ENCODE assay signal across 19 cellular contexts in genomic region chr4:112889199-112889598, GRCh38.
DNase-seq lines count a peak whose midpoint lies in the region; ATAC-seq and TF ChIP-seq lines count a peak whose summit lies in the region.
"Had no signal": no experiment of that assay in that cellular context is flagged by ENCODE, and none has a peak within 500 bp of the region (broad histone marks: within the 10 kb centered on the region; RNA-seq: fewer than 3 reads in every experiment).

No MANE protein-coding gene starts in this region.

- H3K36me3 ChIP-seq in BE2C (no peaks in the 10 kb centered on the region), esophagus muscularis mucosa (no peaks in the 10 kb centered on the region), psoas muscle (ENCODE audit: insufficient read depth in 1 of 2, low read depth in 1 of 2) (no peaks in the 10 kb centered on the region), ascending aorta (no peaks in the 10 kb centered on the region)

- H3K4me3 ChIP-seq in BE2C (ENCODE audit: low read depth, low read length) (peak overlapping the region; percentile 31), esophagus muscularis mucosa (peak overlapping the region; percentile 38 to 52 (median 48)), psoas muscle (peak overlapping the region; percentile 22), ascending aorta (peak overlapping the region in 1 of 2 donors; percentile 50)

- no peak for TF ChIP-seq POLR2A in esophagus muscularis mucosa (IDR thresholded peaks at IDR 0.05; ENCODE audit: low read depth)

- DNase-seq in BE2C (no peak), esophagus muscularis mucosa (ENCODE audit: extremely low spot score) (no peak), psoas muscle (no peak), AG08396 (ENCODE audit: low spot score) (no peak), G401 (ENCODE audit: low spot score) (no peak), ascending aorta (ENCODE audit: low spot score in 2 of 2) (no peak)
- DNase-seq in stimulated activated naive CD4-positive, alpha-beta T cell (lab: John Stamatoyannopoulos, UW), result no peak
- DNase-seq: activated B cell treated with CpG ODN at 0.5 μM for 24 hours; activated CD8-positive, alpha-beta memory T cell treated with anti-CD3 and anti-CD28 coated beads, Interleukin-2, amount 10 ng/mL, durations not matched to agents 7 days and 5 days; activated gamma-delta T cell treated with Interleukin-2 at 50 U/mL for 16 hours; effector memory CD8-positive, alpha-beta T cell; left cardiac atrium; NCI-H187; retina; stimulated activated CD4-positive, alpha-beta T cell treated with anti-CD3 and anti-CD28 coated beads, Interleukin-4, amount 100 ng/mL, for 1 hour; T-cell had no signal

- intact Hi-C loops in esophagus muscularis mucosa (cut with DNase I) (no loop called here), psoas muscle (cut with DNase I) (no loop called here), ascending aorta (cut with DNase I) (no loop called here)

- H3K4me1 ChIP-seq in BE2C, result peaks cover 24% of the 10 kb centered on the region
- H3K4me1 ChIP-seq in esophagus muscularis mucosa, result peaks cover 0 to 22% (median 18%) of the 10 kb centered on the region in 4 donors
- no peaks in the 10 kb centered on the region for H3K4me1 ChIP-seq in psoas muscle
- H3K4me1 ChIP-seq in ascending aorta, result no peaks in the 10 kb centered on the region

- ATAC-seq in HG03432 (IDR thresholded peaks at IDR 0.05; ENCODE audit: unreplicated experiment) (peak; percentile 28), psoas muscle (no peak)
- ATAC-seq: activated CD8-positive, alpha-beta memory T cell treated with anti-CD3 and anti-CD28 coated beads, Interleukin-2, amount 10 ng/mL, durations not matched to agents 7 days and 5 days; effector memory CD8-positive, alpha-beta T cell; HCT116; Panc1; T-cell had no signal

- in situ Hi-C loops in G401 (cut with HindIII; ENCODE audit: low sequenced_read_pairs), result no loop called here

- H3K9me3 ChIP-seq in BE2C (no peaks in the 10 kb centered on the region), esophagus muscularis mucosa (no peaks in the 10 kb centered on the region), psoas muscle (no peaks in the 10 kb centered on the region), ascending aorta (no peaks in the 10 kb centered on the region)

- TF ChIP-seq EP300 in esophagus muscularis mucosa (IDR thresholded peaks at IDR 0.05), result no peak

- H3K27me3 ChIP-seq in BE2C (no peaks in the 10 kb centered on the region), esophagus muscularis mucosa (no peaks in the 10 kb centered on the region), psoas muscle (ENCODE audit: insufficient read depth in 3 of 3, low read length in 2 of 3) (no peaks in the 10 kb centered on the region), ascending aorta (no peaks in the 10 kb centered on the region)

- TF ChIP-seq CTCF in BE2C (IDR thresholded peaks at IDR 0.05; ENCODE audit: low read depth, low read length) (no peak), esophagus muscularis mucosa (IDR thresholded peaks at IDR 0.05) (no peak), psoas muscle (IDR thresholded peaks at IDR 0.05) (no peak), ascending aorta (IDR thresholded peaks at IDR 0.05) (no peak)

- H3K27ac ChIP-seq in esophagus muscularis mucosa (replicated peaks in 1 of 4) (peak overlapping the region in 2 of 4 donors; percentile 73), psoas muscle (no peak overlapping the region), ascending aorta (no peak overlapping the region)
